Comparison of ENCODE assay signal across 1 cellular context in the genomic region with DNA sequence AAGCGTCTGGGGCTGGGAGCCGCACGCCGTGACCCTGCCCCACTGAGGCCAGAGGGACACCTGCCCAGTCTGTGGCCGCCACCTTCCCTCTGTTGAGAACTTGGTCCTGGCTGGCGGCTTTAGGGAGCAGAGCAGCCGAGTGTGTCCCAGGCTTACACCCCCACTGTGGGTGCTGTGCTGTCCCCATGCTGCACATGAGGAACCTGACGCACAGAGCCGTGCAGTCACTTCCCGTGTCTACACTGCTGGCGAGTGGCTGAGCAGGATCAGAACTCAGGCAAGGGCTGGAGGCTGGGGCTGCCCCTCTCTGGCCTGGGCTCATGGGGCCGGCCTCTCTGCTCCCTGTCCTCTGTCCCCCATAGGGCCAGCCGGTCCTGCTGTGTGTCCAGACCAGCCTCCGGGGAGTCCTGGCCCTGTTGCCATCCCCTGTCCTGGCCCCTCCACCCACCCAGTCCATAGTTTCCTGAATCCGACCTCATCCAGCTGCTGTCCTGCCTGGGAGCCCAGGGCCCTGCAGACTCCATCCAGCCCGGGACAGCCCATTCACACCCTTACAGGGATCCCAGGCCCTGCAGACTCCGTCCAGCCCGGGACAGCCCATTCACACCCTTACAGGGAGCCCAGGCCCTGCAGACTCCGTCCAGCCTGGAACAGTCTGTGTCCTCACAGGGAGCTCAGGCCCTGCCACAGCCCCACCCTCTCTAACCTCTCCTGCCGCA.
TF ChIP-seq lines count a peak whose summit lies in the region.

No MANE protein-coding gene starts in this region.

TF ChIP-seq in GM12878, 131 proteins besides CTCF, POLR2A, EP300 and RAD21:
- TF ChIP-seq, protein P1, sequence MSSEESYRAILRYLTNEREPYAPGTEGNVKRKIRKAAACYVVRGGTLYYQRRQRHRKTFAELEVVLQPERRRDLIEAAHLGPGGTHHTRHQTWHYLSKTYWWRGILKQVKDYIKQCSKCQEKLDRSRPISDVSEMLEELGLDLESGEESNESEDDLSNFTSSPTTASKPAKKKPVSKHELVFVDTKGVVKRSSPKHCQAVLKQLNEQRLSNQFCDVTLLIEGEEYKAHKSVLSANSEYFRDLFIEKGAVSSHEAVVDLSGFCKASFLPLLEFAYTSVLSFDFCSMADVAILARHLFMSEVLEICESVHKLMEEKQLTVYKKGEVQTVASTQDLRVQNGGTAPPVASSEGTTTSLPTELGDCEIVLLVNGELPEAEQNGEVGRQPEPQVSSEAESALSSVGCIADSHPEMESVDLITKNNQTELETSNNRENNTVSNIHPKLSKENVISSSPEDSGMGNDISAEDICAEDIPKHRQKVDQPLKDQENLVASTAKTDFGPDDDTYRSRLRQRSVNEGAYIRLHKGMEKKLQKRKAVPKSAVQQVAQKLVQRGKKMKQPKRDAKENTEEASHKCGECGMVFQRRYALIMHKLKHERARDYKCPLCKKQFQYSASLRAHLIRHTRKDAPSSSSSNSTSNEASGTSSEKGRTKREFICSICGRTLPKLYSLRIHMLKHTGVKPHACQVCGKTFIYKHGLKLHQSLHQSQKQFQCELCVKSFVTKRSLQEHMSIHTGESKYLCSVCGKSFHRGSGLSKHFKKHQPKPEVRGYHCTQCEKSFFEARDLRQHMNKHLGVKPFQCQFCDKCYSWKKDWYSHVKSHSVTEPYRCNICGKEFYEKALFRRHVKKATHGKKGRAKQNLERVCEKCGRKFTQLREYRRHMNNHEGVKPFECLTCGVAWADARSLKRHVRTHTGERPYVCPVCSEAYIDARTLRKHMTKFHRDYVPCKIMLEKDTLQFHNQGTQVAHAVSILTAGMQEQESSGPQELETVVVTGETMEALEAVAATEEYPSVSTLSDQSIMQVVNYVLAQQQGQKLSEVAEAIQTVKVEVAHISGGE (CRISPR knock-in tag; IDR thresholded peaks at IDR 0.05): no peak
- TF ChIP-seq JUND (IDR thresholded peaks at IDR 0.05; ENCODE audit: low read depth, low read length) (no peak), BACH1 (IDR thresholded peaks at IDR 0.05; ENCODE audit: borderline replicate concordance) (no peak), SUPT20H (IDR thresholded peaks at IDR 0.05; ENCODE audit: borderline replicate concordance, control insufficient read depth, low read depth, low read length) (no peak), NR2C2 (IDR thresholded peaks at IDR 0.05; ENCODE audit: borderline replicate concordance, control insufficient read depth, insufficient read length, low read depth) (no peak), SMAD5 (IDR thresholded peaks at IDR 0.05; ENCODE audit: low read depth) (no peak), YY1 (IDR thresholded peaks at IDR 0.05; ENCODE audit: low read depth, low read length) (no peak), TBL1XR1 (IDR thresholded peaks at IDR 0.05; ENCODE audit: low read depth, low read length) (no peak), STAT1 (conservative IDR thresholded peaks at IDR 0.05) (no peak), PAX5 (IDR thresholded peaks at IDR 0.05; ENCODE audit: borderline replicate concordance, low read depth, low read length) (no peak), GABPA (IDR thresholded peaks at IDR 0.05; ENCODE audit: low read depth) (no peak), IKZF2 (IDR thresholded peaks at IDR 0.05) (no peak), ZZZ3 (IDR thresholded peaks at IDR 0.05; ENCODE audit: control insufficient read depth, insufficient read length, low read depth) (no peak)
- TF ChIP-seq, protein P2, sequence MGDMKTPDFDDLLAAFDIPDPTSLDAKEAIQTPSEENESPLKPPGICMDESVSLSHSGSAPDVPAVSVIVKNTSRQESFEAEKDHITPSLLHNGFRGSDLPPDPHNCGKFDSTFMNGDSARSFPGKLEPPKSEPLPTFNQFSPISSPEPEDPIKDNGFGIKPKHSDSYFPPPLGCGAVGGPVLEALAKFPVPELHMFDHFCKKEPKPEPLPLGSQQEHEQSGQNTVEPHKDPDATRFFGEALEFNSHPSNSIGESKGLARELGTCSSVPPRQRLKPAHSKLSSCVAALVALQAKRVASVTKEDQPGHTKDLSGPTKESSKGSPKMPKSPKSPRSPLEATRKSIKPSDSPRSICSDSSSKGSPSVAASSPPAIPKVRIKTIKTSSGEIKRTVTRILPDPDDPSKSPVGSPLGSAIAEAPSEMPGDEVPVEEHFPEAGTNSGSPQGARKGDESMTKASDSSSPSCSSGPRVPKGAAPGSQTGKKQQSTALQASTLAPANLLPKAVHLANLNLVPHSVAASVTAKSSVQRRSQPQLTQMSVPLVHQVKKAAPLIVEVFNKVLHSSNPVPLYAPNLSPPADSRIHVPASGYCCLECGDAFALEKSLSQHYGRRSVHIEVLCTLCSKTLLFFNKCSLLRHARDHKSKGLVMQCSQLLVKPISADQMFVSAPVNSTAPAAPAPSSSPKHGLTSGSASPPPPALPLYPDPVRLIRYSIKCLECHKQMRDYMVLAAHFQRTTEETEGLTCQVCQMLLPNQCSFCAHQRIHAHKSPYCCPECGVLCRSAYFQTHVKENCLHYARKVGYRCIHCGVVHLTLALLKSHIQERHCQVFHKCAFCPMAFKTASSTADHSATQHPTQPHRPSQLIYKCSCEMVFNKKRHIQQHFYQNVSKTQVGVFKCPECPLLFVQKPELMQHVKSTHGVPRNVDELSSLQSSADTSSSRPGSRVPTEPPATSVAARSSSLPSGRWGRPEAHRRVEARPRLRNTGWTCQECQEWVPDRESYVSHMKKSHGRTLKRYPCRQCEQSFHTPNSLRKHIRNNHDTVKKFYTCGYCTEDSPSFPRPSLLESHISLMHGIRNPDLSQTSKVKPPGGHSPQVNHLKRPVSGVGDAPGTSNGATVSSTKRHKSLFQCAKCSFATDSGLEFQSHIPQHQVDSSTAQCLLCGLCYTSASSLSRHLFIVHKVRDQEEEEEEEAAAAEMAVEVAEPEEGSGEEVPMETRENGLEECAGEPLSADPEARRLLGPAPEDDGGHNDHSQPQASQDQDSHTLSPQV (IDR thresholded peaks at IDR 0.05): no peak
- TF ChIP-seq, protein P3, sequence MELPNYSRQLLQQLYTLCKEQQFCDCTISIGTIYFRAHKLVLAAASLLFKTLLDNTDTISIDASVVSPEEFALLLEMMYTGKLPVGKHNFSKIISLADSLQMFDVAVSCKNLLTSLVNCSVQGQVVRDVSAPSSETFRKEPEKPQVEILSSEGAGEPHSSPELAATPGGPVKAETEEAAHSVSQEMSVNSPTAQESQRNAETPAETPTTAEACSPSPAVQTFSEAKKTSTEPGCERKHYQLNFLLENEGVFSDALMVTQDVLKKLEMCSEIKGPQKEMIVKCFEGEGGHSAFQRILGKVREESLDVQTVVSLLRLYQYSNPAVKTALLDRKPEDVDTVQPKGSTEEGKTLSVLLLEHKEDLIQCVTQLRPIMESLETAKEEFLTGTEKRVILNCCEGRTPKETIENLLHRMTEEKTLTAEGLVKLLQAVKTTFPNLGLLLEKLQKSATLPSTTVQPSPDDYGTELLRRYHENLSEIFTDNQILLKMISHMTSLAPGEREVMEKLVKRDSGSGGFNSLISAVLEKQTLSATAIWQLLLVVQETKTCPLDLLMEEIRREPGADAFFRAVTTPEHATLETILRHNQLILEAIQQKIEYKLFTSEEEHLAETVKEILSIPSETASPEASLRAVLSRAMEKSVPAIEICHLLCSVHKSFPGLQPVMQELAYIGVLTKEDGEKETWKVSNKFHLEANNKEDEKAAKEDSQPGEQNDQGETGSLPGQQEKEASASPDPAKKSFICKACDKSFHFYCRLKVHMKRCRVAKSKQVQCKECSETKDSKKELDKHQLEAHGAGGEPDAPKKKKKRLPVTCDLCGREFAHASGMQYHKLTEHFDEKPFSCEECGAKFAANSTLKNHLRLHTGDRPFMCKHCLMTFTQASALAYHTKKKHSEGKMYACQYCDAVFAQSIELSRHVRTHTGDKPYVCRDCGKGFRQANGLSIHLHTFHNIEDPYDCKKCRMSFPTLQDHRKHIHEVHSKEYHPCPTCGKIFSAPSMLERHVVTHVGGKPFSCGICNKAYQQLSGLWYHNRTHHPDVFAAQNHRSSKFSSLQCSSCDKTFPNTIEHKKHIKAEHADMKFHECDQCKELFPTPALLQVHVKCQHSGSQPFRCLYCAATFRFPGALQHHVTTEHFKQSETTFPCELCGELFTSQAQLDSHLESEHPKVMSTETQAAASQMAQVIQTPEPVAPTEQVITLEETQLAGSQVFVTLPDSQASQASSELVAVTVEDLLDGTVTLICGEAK (IDR thresholded peaks at IDR 0.05; ENCODE audit: borderline replicate concordance): no peak
- TF ChIP-seq, protein P4, sequence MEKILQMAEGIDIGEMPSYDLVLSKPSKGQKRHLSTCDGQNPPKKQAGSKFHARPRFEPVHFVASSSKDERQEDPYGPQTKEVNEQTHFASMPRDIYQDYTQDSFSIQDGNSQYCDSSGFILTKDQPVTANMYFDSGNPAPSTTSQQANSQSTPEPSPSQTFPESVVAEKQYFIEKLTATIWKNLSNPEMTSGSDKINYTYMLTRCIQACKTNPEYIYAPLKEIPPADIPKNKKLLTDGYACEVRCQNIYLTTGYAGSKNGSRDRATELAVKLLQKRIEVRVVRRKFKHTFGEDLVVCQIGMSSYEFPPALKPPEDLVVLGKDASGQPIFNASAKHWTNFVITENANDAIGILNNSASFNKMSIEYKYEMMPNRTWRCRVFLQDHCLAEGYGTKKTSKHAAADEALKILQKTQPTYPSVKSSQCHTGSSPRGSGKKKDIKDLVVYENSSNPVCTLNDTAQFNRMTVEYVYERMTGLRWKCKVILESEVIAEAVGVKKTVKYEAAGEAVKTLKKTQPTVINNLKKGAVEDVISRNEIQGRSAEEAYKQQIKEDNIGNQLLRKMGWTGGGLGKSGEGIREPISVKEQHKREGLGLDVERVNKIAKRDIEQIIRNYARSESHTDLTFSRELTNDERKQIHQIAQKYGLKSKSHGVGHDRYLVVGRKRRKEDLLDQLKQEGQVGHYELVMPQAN (conservative IDR thresholded peaks at IDR 0.05): no peak
